ENCODE assay signal across 1 cellular context in the genomic region with DNA sequence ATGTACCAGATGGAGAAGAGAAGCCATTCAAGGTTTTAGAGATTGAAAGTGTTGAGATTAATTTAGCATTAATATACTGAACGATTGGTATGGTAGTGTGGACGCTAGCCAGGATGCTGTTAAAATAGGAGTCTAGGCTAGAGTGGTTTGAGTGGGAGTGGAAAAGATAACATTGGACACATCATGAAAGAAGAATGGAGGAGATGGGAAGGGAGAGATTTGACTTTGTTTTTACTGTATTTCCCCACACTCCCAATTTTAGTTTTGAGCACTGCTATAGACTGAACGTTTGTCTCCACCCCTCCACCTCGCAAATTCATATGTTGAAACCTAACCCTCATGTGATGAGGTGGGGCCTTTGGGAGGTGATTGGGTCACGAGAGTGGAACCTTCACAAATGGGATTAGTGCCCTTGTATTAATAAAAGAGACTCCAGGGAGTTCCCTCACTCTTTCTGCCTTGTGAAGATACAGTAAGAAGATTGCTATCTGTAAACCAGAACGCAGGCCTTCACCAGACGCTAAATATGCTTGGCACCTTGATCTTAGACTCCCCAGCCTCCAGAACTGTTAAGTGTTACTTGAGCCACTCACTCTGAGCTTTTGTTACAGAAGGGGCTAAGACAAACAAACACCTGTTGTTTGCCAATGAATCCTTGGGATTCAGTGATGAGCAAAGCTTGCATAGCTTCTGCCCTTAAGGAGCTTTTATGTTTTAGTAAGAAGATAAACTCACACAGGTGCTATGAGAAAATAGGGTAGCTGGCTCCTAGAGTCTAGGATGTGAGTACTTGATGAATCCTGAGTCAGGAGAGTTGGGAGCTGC.
TF ChIP-seq lines count a peak whose summit lies in the region.

No MANE protein-coding gene starts in this region.

TF ChIP-seq in H1, 55 proteins besides CTCF, POLR2A, EP300 and RAD21:
- TF ChIP-seq BACH1 (IDR thresholded peaks at IDR 0.05; ENCODE audit: low read length) (no peak), SIRT6 (IDR thresholded peaks at IDR 0.05; ENCODE audit: low read length) (no peak), POLR2AphosphoS5 (IDR thresholded peaks at IDR 0.05; ENCODE audit: low read depth, low read length) (no peak), SP2 (IDR thresholded peaks at IDR 0.05; ENCODE audit: low read length) (no peak), YY1 (IDR thresholded peaks at IDR 0.05; ENCODE audit: low read depth, low read length) (no peak), ATF3 (IDR thresholded peaks at IDR 0.05; ENCODE audit: insufficient read depth, low read depth, low read length) (no peak), TAF7 (optimal IDR thresholded peaks at IDR 0.05; ENCODE audit: borderline replicate concordance, low read depth, low read length) (no peak)
- TF ChIP-seq, protein P1, sequence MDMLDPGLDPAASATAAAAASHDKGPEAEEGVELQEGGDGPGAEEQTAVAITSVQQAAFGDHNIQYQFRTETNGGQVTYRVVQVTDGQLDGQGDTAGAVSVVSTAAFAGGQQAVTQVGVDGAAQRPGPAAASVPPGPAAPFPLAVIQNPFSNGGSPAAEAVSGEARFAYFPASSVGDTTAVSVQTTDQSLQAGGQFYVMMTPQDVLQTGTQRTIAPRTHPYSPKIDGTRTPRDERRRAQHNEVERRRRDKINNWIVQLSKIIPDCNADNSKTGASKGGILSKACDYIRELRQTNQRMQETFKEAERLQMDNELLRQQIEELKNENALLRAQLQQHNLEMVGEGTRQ (IDR thresholded peaks at IDR 0.05; ENCODE audit: low read length) = no peak
TF ChIP-seq in H1: peak in this region for 0.
